Comparison of ENCODE assay signal across 1 cellular context in genomic region chr19:49120325-49120683, GRCh38.
TF ChIP-seq lines count a peak whose summit lies in the region.

No MANE protein-coding gene starts in this region.

TF ChIP-seq in GM12878, 131 proteins besides CTCF, POLR2A, EP300 and RAD21:
- no peak for TF ChIP-seq NFIC (IDR thresholded peaks at IDR 0.05; ENCODE audit: low read depth, low read length)
- TF ChIP-seq SP1 (IDR thresholded peaks at IDR 0.05; ENCODE audit: low read depth, low read length) = no peak
- TF ChIP-seq KAT2A (conservative IDR thresholded peaks at IDR 0.05; ENCODE audit: control insufficient read depth, low read depth, low read length) = no peak
- TF ChIP-seq CREM (IDR thresholded peaks at IDR 0.05; ENCODE audit: low read depth) = no peak
- TF ChIP-seq HDGF (IDR thresholded peaks at IDR 0.05) = no peak
- no peak for TF ChIP-seq RFX5 (IDR thresholded peaks at IDR 0.05; ENCODE audit: low read depth, low read length)
- no peak for TF ChIP-seq SMAD1 (IDR thresholded peaks at IDR 0.05; ENCODE audit: low read depth, partially characterized antibody)
- TF ChIP-seq WRNIP1 (IDR thresholded peaks at IDR 0.05; ENCODE audit: borderline replicate concordance, low read depth, low read length) = no peak
- no peak for TF ChIP-seq ATF2 (IDR thresholded peaks at IDR 0.05; ENCODE audit: low read length)
- TF ChIP-seq BCL11A (IDR thresholded peaks at IDR 0.05; ENCODE audit: low read depth, low read length) = no peak
- TF ChIP-seq STAT3 (IDR thresholded peaks at IDR 0.05; ENCODE audit: low read depth, low read length) = no peak
- TF ChIP-seq CEBPZ (IDR thresholded peaks at IDR 0.05; ENCODE audit: low read depth, low read length) = no peak
- no peak for TF ChIP-seq ZNF687 (IDR thresholded peaks at IDR 0.05)
- TF ChIP-seq MTA3 (IDR thresholded peaks at IDR 0.05; ENCODE audit: borderline replicate concordance, low read length) = no peak
- TF ChIP-seq STAT1 (conservative IDR thresholded peaks at IDR 0.05) = no peak
- no peak for TF ChIP-seq CHD4 (IDR thresholded peaks at IDR 0.05)
- TF ChIP-seq ATF7 (IDR thresholded peaks at IDR 0.05; ENCODE audit: low read depth) = no peak
- TF ChIP-seq JUNB (IDR thresholded peaks at IDR 0.05) = no peak
- no peak for TF ChIP-seq REST (IDR thresholded peaks at IDR 0.05; ENCODE audit: low read depth, low read length)
- TF ChIP-seq USF2 (IDR thresholded peaks at IDR 0.05; ENCODE audit: borderline replicate concordance, low read depth, low read length) = no peak
